ENCODE assay signal across 33 cellular contexts in the genomic region with DNA sequence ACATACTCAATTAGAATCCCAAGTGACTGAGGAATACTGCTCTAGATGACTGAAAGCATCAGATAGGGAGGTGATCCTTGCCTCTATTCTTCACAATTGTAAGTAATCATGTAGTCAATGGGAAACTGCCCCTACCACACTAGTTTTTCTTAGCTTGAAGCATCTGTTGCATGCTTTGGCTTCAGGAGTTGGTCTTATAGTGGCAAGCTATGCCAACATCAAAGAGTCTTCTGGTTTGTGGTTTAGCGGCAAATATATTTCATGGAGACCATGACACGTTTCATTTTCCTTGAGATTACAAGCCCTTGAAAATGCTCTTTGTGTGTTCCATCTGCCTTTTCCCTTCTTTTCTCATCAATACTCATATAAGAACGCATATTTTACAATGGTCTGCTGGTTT. TPM values are rescaled to one million over a fixed set of nuclear protein-coding genes. Genes with fewer than 3 reads are reported as not detected.
"Had no signal": no experiment of that assay in that cellular context is flagged by ENCODE, and none has a peak within 500 bp of the region (broad histone marks: within the 10 kb centered on the region; RNA-seq: fewer than 3 reads in every experiment).

No MANE protein-coding gene starts in this region.

- H3K4me1 Mint-ChIP-seq: activated CD4-positive, alpha-beta T cell treated with anti-CD3 and anti-CD28 coated beads, Interleukin-2, amount 10 ng/mL, durations not matched to agents 24 days and 14 days had no signal

- H3K4me2 ChIP-seq: SK-N-SH had no signal

- DNase-seq: activated CD4-positive, alpha-beta T cell treated with anti-CD3 and anti-CD28 coated beads, Interleukin-2, amount 10 ng/mL, durations not matched to agents 24 days and 14 days; activated CD4-positive, alpha-beta T cell treated with anti-CD3 and anti-CD28 coated beads, Interleukin-2, amount 50 U/mL, for 4 hours; activated CD8-positive, alpha-beta T cell treated with anti-CD3 and anti-CD28 coated beads for 36 hours; activated gamma-delta T cell treated with Interleukin-2 at 50 U/mL for 16 hours; activated naive CD4-positive, alpha-beta T cell treated with anti-CD3 and anti-CD28 coated beads for 36 hours; activated T-cell treated with anti-CD3 and anti-CD28 coated beads, Interleukin-2, amount 50 U/mL, for 1 hour; adrenal gland; central memory CD4-positive, alpha-beta T cell; MM.1S; MV-4-11; NCI-H1092; NCI-H1436 treated with DMSO at 0.1 percent for 48 hours; NCI-H187; NCI-H2029 treated with DMSO at 0.1 percent for 48 hours; NCI-H2171 treated with DMSO at 0.1 percent for 48 hours; NCI-H2227 treated with DMSO at 0.1 percent for 48 hours; NCI-H446; NCI-H510A treated with DMSO at 0.1 percent for 48 hours; NCI-H526 treated with DMSO at 0.1 percent for 48 hours; NCI-H774; NK-92 treated with Interleukin-12 subunit alpha and Interleukin-12 subunit beta, amount 100 ng/mL, for 24 hours; PC-3; Peyer's patch; RPMI8226; SHP77 treated with DMSO at 0.1 percent for 48 hours; SK-N-SH had no signal

- H3K27me3 Mint-ChIP-seq: activated CD4-positive, alpha-beta T cell treated with anti-CD3 and anti-CD28 coated beads, Interleukin-2, amount 10 ng/mL, durations not matched to agents 24 days and 14 days had no signal

- H3K36me3 ChIP-seq: adrenal gland, Peyer's patch, SJSA1 had no signal

- H3K4me1 ChIP-seq: adrenal gland, Peyer's patch, SJSA1 had no signal

- H3K27me3 ChIP-seq: adrenal gland, Peyer's patch, SJSA1 had no signal

- H3K4me3 ChIP-seq: adrenal gland, Peyer's patch, SJSA1 had no signal

- H3K4me3 Mint-ChIP-seq: activated CD4-positive, alpha-beta T cell treated with anti-CD3 and anti-CD28 coated beads, Interleukin-2, amount 10 ng/mL, durations not matched to agents 24 days and 14 days; activated CD8-positive, alpha-beta T cell treated with anti-CD3 and anti-CD28 coated beads for 36 hours; activated naive CD4-positive, alpha-beta T cell treated with anti-CD3 and anti-CD28 coated beads for 36 hours; T-helper 1 cell treated with Interleukin-12 subunit alpha and Interleukin-12 subunit beta and Interleukin-4 antibody, amounts not matched to agents 30 μg/mL and 1 μg/mL, for 36 hours; T-helper 2 cell treated with Interferon-gamma antibody and Interleukin-4, amounts not matched to agents 5 μg/mL and 100 μg/mL, for 36 hours had no signal

- H3K9me3 ChIP-seq: adrenal gland, Peyer's patch, SJSA1, SK-N-SH had no signal

- H3K9me3 Mint-ChIP-seq: activated CD4-positive, alpha-beta T cell treated with anti-CD3 and anti-CD28 coated beads, Interleukin-2, amount 10 ng/mL, durations not matched to agents 24 days and 14 days; T-helper 1 cell treated with Interleukin-12 subunit alpha and Interleukin-12 subunit beta and Interleukin-4 antibody, amounts not matched to agents 30 μg/mL and 1 μg/mL, for 36 hours; T-helper 2 cell treated with Interferon-gamma antibody and Interleukin-4, amounts not matched to agents 5 μg/mL and 100 μg/mL, for 36 hours had no signal

- H3K9ac ChIP-seq: SK-N-SH had no signal

- H3K36me3 Mint-ChIP-seq: activated naive CD4-positive, alpha-beta T cell treated with anti-CD3 and anti-CD28 coated beads, Interleukin-2, amount 50 U/mL, for 72 hours had no signal

- H3K27ac ChIP-seq: adrenal gland, Peyer's patch, SJSA1 had no signal

- ATAC-seq: activated CD8-positive, alpha-beta T cell treated with anti-CD3 and anti-CD28 coated beads for 36 hours; activated naive CD4-positive, alpha-beta T cell treated with anti-CD3 and anti-CD28 coated beads, Interleukin-2, amount 50 U/mL, for 72 hours; PC-3 had no signal

- H3K27ac Mint-ChIP-seq: activated CD4-positive, alpha-beta T cell treated with anti-CD3 and anti-CD28 coated beads, Interleukin-2, amount 10 ng/mL, durations not matched to agents 24 days and 14 days; activated CD8-positive, alpha-beta T cell treated with anti-CD3 and anti-CD28 coated beads for 36 hours; activated naive CD4-positive, alpha-beta T cell treated with anti-CD3 and anti-CD28 coated beads for 36 hours; activated naive CD4-positive, alpha-beta T cell treated with anti-CD3 and anti-CD28 coated beads, Interleukin-2, amount 50 U/mL, for 72 hours; T-helper 1 cell treated with Interleukin-12 subunit alpha and Interleukin-12 subunit beta and Interleukin-4 antibody, amounts not matched to agents 30 μg/mL and 1 μg/mL, for 36 hours; T-helper 2 cell treated with Interferon-gamma antibody and Interleukin-4, amounts not matched to agents 5 μg/mL and 100 μg/mL, for 36 hours had no signal

RNA-seq across cellular contexts. Expression of a gene that starts 12.9 kb away (rescaled TPM):
- total RNA-seq: activated CD4-positive, alpha-beta T cell treated with anti-CD3 and anti-CD28 coated beads, Interleukin-2, amount 10 ng/mL, durations not matched to agents 24 days and 14 days; activated CD8-positive, alpha-beta memory T cell treated with anti-CD3 and anti-CD28 coated beads for 36 hours; activated CD8-positive, alpha-beta T cell treated with anti-CD3 and anti-CD28 coated beads for 36 hours; activated naive CD4-positive, alpha-beta T cell treated with anti-CD3 and anti-CD28 coated beads for 36 hours; activated naive CD4-positive, alpha-beta T cell treated with anti-CD3 and anti-CD28 coated beads, Interleukin-2, amount 50 U/mL, for 72 hours; bronchial epithelial cell; LHCN-M2; PC-3; SJSA1 had no signal
